12 cellular contexts compared by ENCODE assay signal in the genomic region with DNA sequence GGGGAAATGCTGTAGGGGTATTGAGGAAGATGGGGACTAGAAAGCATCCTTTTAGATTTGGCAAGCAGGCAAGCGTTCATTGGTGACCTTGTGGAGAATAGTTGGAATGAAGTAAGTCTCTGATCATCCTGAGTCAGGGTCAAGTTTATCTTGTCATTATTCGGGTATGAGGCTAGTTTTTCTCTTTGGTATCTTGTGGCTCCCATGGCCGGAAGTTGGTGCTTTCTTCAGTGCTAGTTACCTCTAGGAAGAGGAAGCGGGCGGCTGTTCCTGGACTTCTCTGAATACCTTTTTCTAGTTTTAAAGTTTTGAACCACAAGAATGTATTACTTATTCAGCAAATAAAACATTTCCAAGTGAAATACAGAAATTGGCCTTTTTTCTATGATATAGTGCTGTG. TPM values are rescaled to one million over a fixed set of nuclear protein-coding genes. Genes with fewer than 3 reads are reported as not detected.
DNase-seq lines count a peak whose midpoint lies in the region; ATAC-seq and TF ChIP-seq lines count a peak whose summit lies in the region.
"Had no signal": no experiment of that assay in that cellular context is flagged by ENCODE, and none has a peak within 500 bp of the region (broad histone marks: within the 10 kb centered on the region; RNA-seq: fewer than 3 reads in every experiment).

No MANE protein-coding gene starts in this region.

- H3K9me3 ChIP-seq in DOHH2 (ENCODE audit: control insufficient read depth, insufficient read depth, low read length) (no peaks in the 10 kb centered on the region), mucosa of descending colon (no peaks in the 10 kb centered on the region), smooth muscle cell (replicated peaks; ENCODE audit: low read depth) (no peaks in the 10 kb centered on the region)

- peak overlapping the region; percentile 24 for H3K4me3 Mint-ChIP-seq in activated CD4-positive, alpha-beta memory T cell treated with anti-CD3 and anti-CD28 coated beads for 36 hours
- H3K4me3 Mint-ChIP-seq: nephron progenitor cell had no signal

- no peaks in the 10 kb centered on the region for H3K9me2 ChIP-seq in DOHH2 (replicated peaks; ENCODE audit: control insufficient read depth, low read length)

- H3K36me3 Mint-ChIP-seq in activated CD4-positive, alpha-beta memory T cell treated with anti-CD3 and anti-CD28 coated beads for 36 hours = no peaks in the 10 kb centered on the region

- peak overlapping the region; percentile 49 for H3K4me2 ChIP-seq in DOHH2 (ENCODE audit: low read length)
- H3K4me2 ChIP-seq in smooth muscle cell = no peak overlapping the region

- POLR2A ChIA-PET in activated CD4-positive, alpha-beta memory T cell treated with anti-CD3 and anti-CD28 coated beads for 36 hours (lab: Charles Lee) = interaction anchor here (1.7 kb wide), 1 partner anchor 60 kb away, joined by 3 read pairs; no protein-coding TSS in a partner anchor

- ATAC-seq in GM21723 (IDR thresholded peaks at IDR 0.05; ENCODE audit: unreplicated experiment) (peak; percentile 25), mucosa of descending colon (peak; percentile 43), HG03097 (IDR thresholded peaks at IDR 0.05; ENCODE audit: low FRiP score, unreplicated experiment) (no peak)

- no peak for TF ChIP-seq CTCF in DOHH2 (IDR thresholded peaks at IDR 0.05; ENCODE audit: low read depth, low read length, poor library complexity, severe bottlenecking)
- TF ChIP-seq CTCF in mucosa of descending colon (IDR thresholded peaks at IDR 0.05) = no peak
- no peak for TF ChIP-seq CTCF in smooth muscle cell (IDR thresholded peaks at IDR 0.05; ENCODE audit: borderline replicate concordance, insufficient read depth, poor library complexity, severe bottlenecking)

- H3F3A ChIP-seq in DOHH2 (ENCODE audit: control insufficient read depth, insufficient read depth) (peaks cover 5% of the 10 kb centered on the region), smooth muscle cell (ENCODE audit: low read depth) (no peaks in the 10 kb centered on the region)

- CTCF ChIA-PET in activated CD4-positive, alpha-beta memory T cell treated with anti-CD3 and anti-CD28 coated beads for 36 hours (lab: Charles Lee) = interaction anchor here (0.7 kb wide), 1 partner anchor 83 kb away, joined by 5 read pairs; no protein-coding TSS in a partner anchor

- H3K4me1 Mint-ChIP-seq in activated CD4-positive, alpha-beta memory T cell treated with anti-CD3 and anti-CD28 coated beads for 36 hours (ENCODE audit: low read depth) = peaks cover 40% of the 10 kb centered on the region
- H3K4me1 Mint-ChIP-seq: nephron progenitor cell had no signal

- WGBS in smooth muscle cell (ENCODE audit: low lambda C conversion rate) = 90% methylated on average over 5 of the region's 5 CpGs

- H3K27me3 ChIP-seq in DOHH2 (ENCODE audit: control insufficient read depth, low read length) (no peaks in the 10 kb centered on the region), smooth muscle cell (ENCODE audit: low read depth) (no peaks in the 10 kb centered on the region)

- H4K20me1 ChIP-seq in DOHH2 (ENCODE audit: control insufficient read depth, insufficient read depth, low read depth, low read length) (no peaks in the 10 kb centered on the region; the same call in 1 of the 2 replicates), smooth muscle cell (ENCODE audit: low read depth) (peaks cover 3% of the 10 kb centered on the region)

- H3K9ac ChIP-seq in smooth muscle cell (ENCODE audit: low read depth) = no peak overlapping the region

- H3K27ac Mint-ChIP-seq in activated CD4-positive, alpha-beta memory T cell treated with anti-CD3 and anti-CD28 coated beads for 36 hours = peak overlapping the region; percentile 46
- H3K27ac Mint-ChIP-seq: nephron progenitor cell had no signal

- H3K36me3 ChIP-seq in DOHH2 (ENCODE audit: control insufficient read depth, low read length) (no peaks in the 10 kb centered on the region), mucosa of descending colon (ENCODE audit: low read depth) (no peaks in the 10 kb centered on the region), smooth muscle cell (ENCODE audit: low read depth) (no peaks in the 10 kb centered on the region)

- peak; percentile 47 for DNase-seq in activated CD4-positive, alpha-beta memory T cell treated with anti-CD3 and anti-CD28 coated beads for 36 hours
- DNase-seq in mucosa of descending colon (peak in 1 of 3 donors; percentile 33), NCI-H82 treated with DMSO at 0.1 percent for 48 hours (lab: John Stamatoyannopoulos, UW; ENCODE audit: unreplicated experiment) (no peak), smooth muscle cell (lab: John Stamatoyannopoulos, UW; ENCODE audit: unreplicated experiment) (no peak), HuH-7.5 (ENCODE audit: low spot score) (no peak)
- DNase-seq: COR-L47, NCI-H2081 treated with DMSO at 0.1 percent for 48 hours, nephron progenitor cell had no signal

- no peaks in the 10 kb centered on the region for H3K9me3 Mint-ChIP-seq in activated CD4-positive, alpha-beta memory T cell treated with anti-CD3 and anti-CD28 coated beads for 36 hours
- H3K9me3 Mint-ChIP-seq: nephron progenitor cell had no signal

- H3K27ac ChIP-seq in DOHH2 (ENCODE audit: low read depth, low read length) = no peak overlapping the region
- no peak overlapping the region for H3K27ac ChIP-seq in smooth muscle cell (ENCODE audit: low read depth)
- H3K27ac ChIP-seq: coronary artery had no signal

- H3K4me3 ChIP-seq in DOHH2 (ENCODE audit: low read length) (peak overlapping the region; percentile 8; the same call in 1 of the 2 replicates), mucosa of descending colon (no peak overlapping the region), smooth muscle cell (no peak overlapping the region)
- H3K4me3 ChIP-seq: coronary artery had no signal

- peaks cover 70% of the 10 kb centered on the region for H3K79me2 ChIP-seq in DOHH2 (ENCODE audit: control insufficient read depth, low read length)
- peaks cover 80% of the 10 kb centered on the region for H3K79me2 ChIP-seq in smooth muscle cell (ENCODE audit: low read depth)

- no peak overlapping the region for H2AFZ ChIP-seq in smooth muscle cell (ENCODE audit: low read depth)

- H3K4me1 ChIP-seq in DOHH2 (ENCODE audit: control insufficient read depth, low read length) (peaks cover 39% of the 10 kb centered on the region), mucosa of descending colon (ENCODE audit: low read depth) (peaks cover 3% of the 10 kb centered on the region), smooth muscle cell (ENCODE audit: low read depth) (no peaks in the 10 kb centered on the region)

- intact Hi-C loops in activated CD4-positive, alpha-beta memory T cell treated with anti-CD3 and anti-CD28 coated beads for 36 hours (cut with micrococcal nuclease) = no loop called here
- intact Hi-C loops in mucosa of descending colon (cut with DNase I, micrococcal nuclease) = no loop called here

- H3K27me3 Mint-ChIP-seq in activated CD4-positive, alpha-beta memory T cell treated with anti-CD3 and anti-CD28 coated beads for 36 hours = no peaks in the 10 kb centered on the region

RNA-seq across cellular contexts. Expression of gene CREM, which starts 9.2 kb away (rescaled TPM):
- total RNA-seq in activated CD4-positive, alpha-beta memory T cell treated with anti-CD3 and anti-CD28 coated beads for 36 hours = 100 to 1,000 TPM; 160 to 164 TPM
- total RNA-seq in mucosa of descending colon (10 to 100 TPM; 11.8 to 27.4 (median 13.5) TPM), smooth muscle cell (49.3 and 102 TPM in 2 replicates)
- polyA plus RNA-seq in smooth muscle cell = 45.9 and 46.4 TPM in 2 replicates

RNA-seq across cellular contexts. Expression of gene CUL2, which starts 45.7 kb away (rescaled TPM):
- total RNA-seq in activated CD4-positive, alpha-beta memory T cell treated with anti-CD3 and anti-CD28 coated beads for 36 hours = 10 to 100 TPM; 39.7 to 43.3 TPM
- total RNA-seq in mucosa of descending colon (10 to 100 TPM; 18.5 to 40.4 (median 24.7) TPM), smooth muscle cell (38.7 and 52.5 TPM in 2 replicates)
- 35.9 and 39.6 TPM in 2 replicates for polyA plus RNA-seq in smooth muscle cell
